ENCODE assay signal across 23 cellular contexts in the genomic region with DNA sequence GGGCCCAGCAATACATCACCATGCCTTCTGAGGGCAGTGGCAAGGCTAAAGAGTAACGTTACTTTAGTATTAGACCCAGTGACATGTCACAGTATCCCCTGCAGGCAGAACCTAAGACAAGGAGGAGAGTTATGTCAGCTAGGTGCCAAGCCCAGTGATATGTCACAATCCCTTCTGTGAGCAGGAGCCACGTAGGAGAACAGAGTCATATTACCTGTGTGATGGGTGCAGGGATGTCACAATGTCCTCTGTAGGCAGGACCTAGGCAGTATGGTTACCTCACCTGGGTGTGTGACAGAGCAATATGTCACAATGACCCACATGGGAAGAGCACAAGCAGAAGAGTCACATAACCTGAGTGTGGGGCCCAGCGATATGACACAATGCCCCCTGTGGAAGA.
DNase-seq lines count a peak whose midpoint lies in the region; ATAC-seq and TF ChIP-seq lines count a peak whose summit lies in the region.
"Had no signal": no experiment of that assay in that cellular context is flagged by ENCODE, and none has a peak within 500 bp of the region (broad histone marks: within the 10 kb centered on the region; RNA-seq: fewer than 3 reads in every experiment).

No MANE protein-coding gene starts in this region.

- CTCF ChIA-PET in PC-3 (lab: Charles Lee), result no interaction called here
- CTCF ChIA-PET in PC-9 (lab: Charles Lee), result no interaction called here

- H3K4me1 Mint-ChIP-seq in type B pancreatic cell (ENCODE audit: unreplicated experiment), result no peaks in the 10 kb centered on the region
- H3K4me1 Mint-ChIP-seq: CD14-positive monocyte; CD4-positive, alpha-beta memory T cell; CD4-positive, CD25-positive, alpha-beta regulatory T cell; CD8-positive, alpha-beta memory T cell had no signal

- no peaks in the 10 kb centered on the region for H3F3A ChIP-seq in PC-3 (ENCODE audit: low read length, unreplicated experiment)
- no peaks in the 10 kb centered on the region; the same call in 1 of the 2 replicates for H3F3A ChIP-seq in PC-9 (ENCODE audit: insufficient read depth, low read depth)

- intact Hi-C loops in PC-3 (cut with micrococcal nuclease) (no loop called here), PC-9 (cut with micrococcal nuclease; ENCODE audit: unreplicated experiment) (no loop called here)

- no peak overlapping the region for H3K4me3 Mint-ChIP-seq in type B pancreatic cell
- H3K4me3 Mint-ChIP-seq: CD14-positive monocyte; CD4-positive, alpha-beta memory T cell; CD8-positive, alpha-beta memory T cell had no signal

- TF ChIP-seq CTCF in PC-3 (conservative IDR thresholded peaks at IDR 0.05; ENCODE audit: low read depth, low read length) (no peak), PC-9 (conservative IDR thresholded peaks at IDR 0.05) (no peak), type B pancreatic cell (conservative IDR thresholded peaks at IDR 0.05) (no peak), upper lobe of left lung (IDR thresholded peaks at IDR 0.05) (no peak)

- H3K4me2 ChIP-seq in PC-3 (ENCODE audit: low read length) (no peak overlapping the region), PC-9 (no peak overlapping the region)
- H3K4me2 ChIP-seq: BLaER1 had no signal

- H3K9ac ChIP-seq in PC-3 (ENCODE audit: low read length), result no peak overlapping the region
- H3K9ac ChIP-seq: BLaER1 had no signal

- no peak for TF ChIP-seq EP300 in upper lobe of left lung (IDR thresholded peaks at IDR 0.05)

- H3K27me3 Mint-ChIP-seq in type B pancreatic cell, result no peaks in the 10 kb centered on the region
- H3K27me3 Mint-ChIP-seq: CD4-positive, alpha-beta memory T cell; CD4-positive, CD25-positive, alpha-beta regulatory T cell had no signal

- no peaks in the 10 kb centered on the region for H3K36me3 Mint-ChIP-seq in type B pancreatic cell
- H3K36me3 Mint-ChIP-seq: CD14-positive monocyte; CD4-positive, CD25-positive, alpha-beta regulatory T cell had no signal

- 76 to 81% methylated on average over 3 of the region's 3 CpGs for WGBS in upper lobe of left lung, 2 donors

- H3K9me3 ChIP-seq in PC-3 (ENCODE audit: low read length), result peaks cover 18% of the 10 kb centered on the region
- H3K9me3 ChIP-seq in PC-9 (ENCODE audit: insufficient read depth, low read depth), result peaks cover 35% of the 10 kb centered on the region
- peaks cover 0 to 37% (median 15%) of the 10 kb centered on the region in 4 donors for H3K9me3 ChIP-seq in upper lobe of left lung
- H3K9me3 ChIP-seq: BE2C had no signal

- 0 out of 2 replicates have a peak overlapping the region, but pooled peaks have one; percentile 51 for H3K27ac ChIP-seq in PC-3 (ENCODE audit: low read length)
- H3K27ac ChIP-seq in PC-9, result 0 out of 2 replicates have a peak overlapping the region, but pooled peaks have one; percentile 24
- H3K27ac ChIP-seq in upper lobe of left lung, result no peak overlapping the region
- H3K27ac ChIP-seq: BLaER1 had no signal

- POLR2A ChIA-PET in PC-3 (lab: Charles Lee; ENCODE audit: unreplicated experiment), result no interaction called here
- POLR2A ChIA-PET in PC-9 (lab: Charles Lee; ENCODE audit: unreplicated experiment), result no interaction called here

- no peak overlapping the region for H2AFZ ChIP-seq in PC-3 (ENCODE audit: low read length)
- H2AFZ ChIP-seq in PC-9, result no peak overlapping the region

- ATAC-seq in PC-3, result no peak
- ATAC-seq in upper lobe of left lung (ENCODE audit: low FRiP score in 2 of 2), result no peak
- ATAC-seq: GM12878 had no signal

- H3K27ac Mint-ChIP-seq in type B pancreatic cell, result peak overlapping the region; percentile 66
- H3K27ac Mint-ChIP-seq: CD14-positive monocyte; CD8-positive, alpha-beta memory T cell had no signal

- H3K4me3 ChIP-seq in PC-3 (ENCODE audit: low read length) (no peak overlapping the region), PC-9 (no peak overlapping the region), upper lobe of left lung (no peak overlapping the region)
- H3K4me3 ChIP-seq: BLaER1, GM12878 had no signal

- no peaks in the 10 kb centered on the region for H3K4me1 ChIP-seq in PC-3 (ENCODE audit: insufficient read depth, low read length)
- H3K4me1 ChIP-seq in PC-9 (replicated peaks; ENCODE audit: insufficient read depth), result peaks cover 4% of the 10 kb centered on the region; the same call in 1 of the 2 replicates
- H3K4me1 ChIP-seq in upper lobe of left lung, result no peaks in the 10 kb centered on the region
- H3K4me1 ChIP-seq: BE2C, BLaER1 had no signal

- BruUV-seq in PC-3 (replicated peaks; lab: Mats Ljungman, UMichigan) (no TSS peak), PC-9 (replicated peaks; lab: Mats Ljungman, UMichigan) (no TSS peak)

- H4K20me1 ChIP-seq in PC-3 (ENCODE audit: low read length), result no peaks in the 10 kb centered on the region
- H4K20me1 ChIP-seq in PC-9 (ENCODE audit: insufficient read depth), result no peaks in the 10 kb centered on the region
- H4K20me1 ChIP-seq: BLaER1 had no signal

- no peak for DNase-seq in PC-3
- DNase-seq in PC-9, result peak; percentile 3 to 77
- DNase-seq in type B pancreatic cell (ENCODE audit: extremely low spot score, unreplicated experiment), result no peak
- DNase-seq in stimulated activated CD4-positive, alpha-beta T cell treated with anti-CD3 and anti-CD28 coated beads, Interleukin-4, amount 100 ng/mL, for 4 hours, result no peak
- no peak for DNase-seq in upper lobe of left lung
- DNase-seq: 8988T; ACHN; BE2C; C1 segment of cervical spinal cord; CD4-positive, alpha-beta memory T cell; CD4-positive, CD25-positive, alpha-beta regulatory T cell; CD8-positive, alpha-beta memory T cell; COR-L47; DMS 273 treated with DMSO at 0.1 percent for 48 hours; DMS153; DMS53; DMS79; DND-41; EL; GDM1 had no signal

- H3K9me2 ChIP-seq in PC-3 (replicated peaks; ENCODE audit: low read length) (no peaks in the 10 kb centered on the region), PC-9 (ENCODE audit: insufficient read depth) (no peaks in the 10 kb centered on the region)

- H3K79me2 ChIP-seq in PC-3 (ENCODE audit: low read length) (no peaks in the 10 kb centered on the region), PC-9 (ENCODE audit: low read depth) (no peaks in the 10 kb centered on the region)

- H3K9me3 Mint-ChIP-seq in type B pancreatic cell, result peaks cover 29% of the 10 kb centered on the region

- no peak for TF ChIP-seq POLR2A in upper lobe of left lung (IDR thresholded peaks at IDR 0.05)

- H3K36me3 ChIP-seq in PC-3 (ENCODE audit: low read depth, low read length) (no peaks in the 10 kb centered on the region; the same call in 1 of the 2 replicates), PC-9 (ENCODE audit: low read depth) (no peaks in the 10 kb centered on the region), upper lobe of left lung (no peaks in the 10 kb centered on the region)
- H3K36me3 ChIP-seq: BE2C, BLaER1 had no signal

- no peaks in the 10 kb centered on the region for H3K27me3 ChIP-seq in PC-3 (ENCODE audit: low read length)
- no peaks in the 10 kb centered on the region for H3K27me3 ChIP-seq in PC-9 (ENCODE audit: insufficient read depth, low read depth)
- no peaks in the 10 kb centered on the region for H3K27me3 ChIP-seq in upper lobe of left lung
- H3K27me3 ChIP-seq: BE2C, BLaER1 had no signal

Comparison
In these comparisons a context has a peak if more than half of its experiments do, and no peak if none do; other contexts are left out.
1. DNase-seq: peak in PC-9 (2 of 2); none in PC-3 (single experiment), type B pancreatic cell (single experiment), stimulated activated CD4-positive, alpha-beta T cell treated with anti-CD3 and anti-CD28 coated beads, Interleukin-4, amount 100 ng/mL, for 4 hours (0 of 2) and upper lobe of left lung (0 of 2).
2. H3K27ac ChIP-seq: peak in PC-3 (single experiment) and PC-9 (single experiment); none in upper lobe of left lung (0 of 4).